10 cellular contexts compared by ENCODE assay signal in genomic region chr1:28244549-28245251, GRCh38. TPM values are rescaled to one million over a fixed set of nuclear protein-coding genes. Genes with fewer than 3 reads are reported as not detected.
DNase-seq lines count a peak whose midpoint lies in the region; ATAC-seq and TF ChIP-seq lines count a peak whose summit lies in the region.
"Had no signal": no experiment of that assay in that cellular context is flagged by ENCODE, and none has a peak within 500 bp of the region (broad histone marks: within the 10 kb centered on the region; RNA-seq: fewer than 3 reads in every experiment).

No MANE protein-coding gene starts in this region.

- H3K36me3 Mint-ChIP-seq in brain = no peaks in the 10 kb centered on the region
- H3K36me3 Mint-ChIP-seq in natural killer cell treated with Interleukin-12 subunit alpha and Interleukin-12 subunit beta and Interleukin-15 and Interleukin-18, amount 100 ng/mL, for 72 hours = no peaks in the 10 kb centered on the region
- H3K36me3 Mint-ChIP-seq in GM23338 (ENCODE audit: low read depth) = peaks cover 11% of the 10 kb centered on the region

- H2AFZ ChIP-seq in Karpas-422 (ENCODE audit: low read length) = no peak overlapping the region
- no peak overlapping the region for H2AFZ ChIP-seq in GM23338

- peaks cover 22% of the 10 kb centered on the region for H3K79me2 ChIP-seq in Karpas-422 (ENCODE audit: low read length)
- H3K79me2 ChIP-seq in GM23338 (replicated peaks; ENCODE audit: insufficient read depth) = no peaks in the 10 kb centered on the region

- H3K27ac Mint-ChIP-seq in brain (peak overlapping the region in 2 of 5 experiments; percentile 41 to 59), GM23338 (no peak overlapping the region)
- peak overlapping the region; percentile 64 to 86 for H3K27ac Mint-ChIP-seq in natural killer cell treated with Interleukin-12 subunit alpha and Interleukin-12 subunit beta and Interleukin-15 and Interleukin-18, amount 100 ng/mL, for 72 hours

- DNase-seq in GM12865 (ENCODE audit: low read depth) = peak; percentile 90
- peak; percentile 77 for DNase-seq in Karpas-422
- DNase-seq in natural killer cell treated with Interleukin-12 subunit alpha and Interleukin-12 subunit beta and Interleukin-15 and Interleukin-18, amount 100 ng/mL, for 72 hours (ENCODE audit: low spot score) = no peak
- no peak for DNase-seq in GM23338 (ENCODE audit: low spot score)
- DNase-seq in SHP77 (lab: John Stamatoyannopoulos, UW) = no peak
- DNase-seq in NCI-H748 treated with DMSO at 0.1 percent for 48 hours (lab: John Stamatoyannopoulos, UW) = no peak
- DNase-seq: NCI-H1092 treated with DMSO at 0.1 percent for 48 hours, occipital lobe had no signal

- H3K4me1 Mint-ChIP-seq in brain (peaks cover 46% of the 10 kb centered on the region), GM23338 (peaks cover 27% of the 10 kb centered on the region)
- peaks cover 45 to 49% of the 10 kb centered on the region in 2 donors for H3K4me1 Mint-ChIP-seq in natural killer cell treated with Interleukin-12 subunit alpha and Interleukin-12 subunit beta and Interleukin-15 and Interleukin-18, amount 100 ng/mL, for 72 hours (ENCODE audit: low read depth in 2 of 2)

- H3K9ac ChIP-seq in Karpas-422 (ENCODE audit: low read length) = peak overlapping the region; percentile 76

- H3K27ac ChIP-seq in Karpas-422 (ENCODE audit: low read length) (peak overlapping the region; percentile 88), GM23338 (ENCODE audit: low read depth) (no peak overlapping the region)

- peak overlapping the region; percentile 78 for H3K4me2 ChIP-seq in Karpas-422 (ENCODE audit: low read depth, low read length, poor library complexity, severe bottlenecking)
- H3K4me2 ChIP-seq in GM23338 = no peak overlapping the region

- H4K20me1 ChIP-seq in Karpas-422 (ENCODE audit: insufficient read depth, low read depth, low read length) (no peaks in the 10 kb centered on the region), GM23338 (replicated peaks; ENCODE audit: insufficient read depth) (0 out of 2 replicates have a peak, but pooled peaks cover 3% of the 10 kb centered on the region)

- no peak for ATAC-seq in natural killer cell treated with Interleukin-12 subunit alpha and Interleukin-12 subunit beta and Interleukin-15 and Interleukin-18, amount 100 ng/mL, for 72 hours
- ATAC-seq in GM19452 (IDR thresholded peaks at IDR 0.05; ENCODE audit: unreplicated experiment) = no peak
- ATAC-seq in GM23338 = no peak

- H3K4me3 Mint-ChIP-seq in brain = peak overlapping the region in 4 of 5 experiments; percentile 16 to 76 (median 66)
- peak overlapping the region; percentile 62 for H3K4me3 Mint-ChIP-seq in natural killer cell treated with Interleukin-12 subunit alpha and Interleukin-12 subunit beta and Interleukin-15 and Interleukin-18, amount 100 ng/mL, for 72 hours
- no peak overlapping the region for H3K4me3 Mint-ChIP-seq in GM23338

- no peaks in the 10 kb centered on the region for H3K27me3 ChIP-seq in Karpas-422 (ENCODE audit: low read length)
- H3K27me3 ChIP-seq in GM23338 (ENCODE audit: insufficient read depth) = no peaks in the 10 kb centered on the region

- TF ChIP-seq CTCF in GM12865 (IDR thresholded peaks at IDR 0.05; ENCODE audit: insufficient read depth, low read depth, low read length, missing control alignments) = no peak
- TF ChIP-seq CTCF in brain (conservative IDR thresholded peaks at IDR 0.05) = no peak
- no peak for TF ChIP-seq CTCF in GM23338 (conservative IDR thresholded peaks at IDR 0.05; ENCODE audit: low read depth in 2 of 2)

- H3K36me3 ChIP-seq in Karpas-422 (ENCODE audit: insufficient read depth, low read length) (peaks cover 5% of the 10 kb centered on the region; the same call in 1 of the 2 replicates), GM23338 (ENCODE audit: insufficient read depth) (no peaks in the 10 kb centered on the region)

- peaks cover 48% of the 10 kb centered on the region for H3K4me1 ChIP-seq in Karpas-422 (ENCODE audit: low read length)
- H3K4me1 ChIP-seq in GM23338 (ENCODE audit: insufficient read depth) = peaks cover 17% of the 10 kb centered on the region

- no peaks in the 10 kb centered on the region for H3K9me3 Mint-ChIP-seq in brain
- no peaks in the 10 kb centered on the region for H3K9me3 Mint-ChIP-seq in natural killer cell treated with Interleukin-12 subunit alpha and Interleukin-12 subunit beta and Interleukin-15 and Interleukin-18, amount 100 ng/mL, for 72 hours
- no peaks in the 10 kb centered on the region; the same call in 2 of the 3 replicates for H3K9me3 Mint-ChIP-seq in GM23338

- peak overlapping the region; percentile 85 for H3K4me3 ChIP-seq in GM12865 (ENCODE audit: low read depth, low read length)
- peak overlapping the region; percentile 56 for H3K4me3 ChIP-seq in Karpas-422 (ENCODE audit: low read length)
- no peak overlapping the region for H3K4me3 ChIP-seq in GM23338

- peaks cover 6% of the 10 kb centered on the region for H3K27me3 Mint-ChIP-seq in brain
- H3K27me3 Mint-ChIP-seq in natural killer cell treated with Interleukin-12 subunit alpha and Interleukin-12 subunit beta and Interleukin-15 and Interleukin-18, amount 100 ng/mL, for 72 hours = no peaks in the 10 kb centered on the region
- peaks cover 7% of the 10 kb centered on the region for H3K27me3 Mint-ChIP-seq in GM23338 (ENCODE audit: insufficient read depth, low read depth, poor library complexity)

- no peaks in the 10 kb centered on the region for H3K9me2 ChIP-seq in Karpas-422 (replicated peaks; ENCODE audit: insufficient read depth, low read length)
- H3K9me2 ChIP-seq in GM23338 (ENCODE audit: insufficient read depth) = no peaks in the 10 kb centered on the region

- H3F3A ChIP-seq in GM23338 (replicated peaks; ENCODE audit: low read depth) = no peaks in the 10 kb centered on the region; the same call in 1 of the 2 replicates

- no peaks in the 10 kb centered on the region for H3K9me3 ChIP-seq in Karpas-422 (ENCODE audit: low read length)

TF ChIP-seq in GM23338, 12 proteins besides CTCF, POLR2A, EP300 and RAD21 (continues in another document):
- TF ChIP-seq POLR2AphosphoS5 (IDR thresholded peaks at IDR 0.05; ENCODE audit: low read depth) = no peak
- no peak for TF ChIP-seq CREB1 (CRISPR knock-in tag; IDR thresholded peaks at IDR 0.05; ENCODE audit: low read depth)
- no peak for TF ChIP-seq EZH2 (IDR thresholded peaks at IDR 0.05; ENCODE audit: low read depth, unreplicated experiment)
- no peak for TF ChIP-seq EZH2phosphoT487 (IDR thresholded peaks at IDR 0.05; ENCODE audit: unreplicated experiment)
- no peak for TF ChIP-seq NANOG (IDR thresholded peaks at IDR 0.05; ENCODE audit: borderline replicate concordance)
- no peak for TF ChIP-seq ZNF331 (CRISPR knock-in tag; IDR thresholded peaks at IDR 0.05; ENCODE audit: low read depth)
- no peak for TF ChIP-seq JUNB (IDR thresholded peaks at IDR 0.05; ENCODE audit: unreplicated experiment)
- TF ChIP-seq ZNF114 (CRISPR knock-in tag; IDR thresholded peaks at IDR 0.05) = no peak
- no peak for TF ChIP-seq STAT1 (IDR thresholded peaks at IDR 0.05; ENCODE audit: unreplicated experiment)

RNA-seq across cellular contexts. Expression of gene ATP5IF1, which starts 8.8 kb away (rescaled TPM):
- 248 and 524 TPM in 2 replicates for total RNA-seq in Karpas-422 (2014; rRNA removed; shearing (Covaris generic); ENCODE audit: low replicate concordance)
- polyA plus RNA-seq in brain (ENCODE audit: insufficient read depth, low read depth, low replicate concordance) (273 TPM), GM23338 (2016; fragmentation: Nextera tagmentation; extraction: Ambion mirVana) (1,325 and 1,405 TPM in 2 replicates)
- total RNA-seq in natural killer cell treated with Interleukin-12 subunit alpha and Interleukin-12 subunit beta and Interleukin-15 and Interleukin-18, amount 100 ng/mL, for 72 hours = 100 to 1,000 TPM; 112 to 125 TPM
- total RNA-seq in GM23338 (2014; rRNA removed; shearing (Covaris generic)) = 230 and 282 TPM in 2 replicates

RNA-seq across cellular contexts. Expression of gene DNAJC8, which starts 11.9 kb away (rescaled TPM):
- total RNA-seq in Karpas-422 (2014; rRNA removed; shearing (Covaris generic); ENCODE audit: low replicate concordance) = 56.9 and 71.8 TPM in 2 replicates
- polyA plus RNA-seq in brain (ENCODE audit: insufficient read depth, low read depth, low replicate concordance) (119 TPM), GM23338 (2016; fragmentation: Nextera tagmentation; extraction: Ambion mirVana) (208 and 210 TPM in 2 replicates)
- total RNA-seq in natural killer cell treated with Interleukin-12 subunit alpha and Interleukin-12 subunit beta and Interleukin-15 and Interleukin-18, amount 100 ng/mL, for 72 hours = 100 to 1,000 TPM in 1 of 2 donors, 10 to 100 TPM in 1; 62.8 to 103 TPM
- 67.3 and 71.0 TPM in 2 replicates for total RNA-seq in GM23338 (2014; rRNA removed; shearing (Covaris generic))

RNA-seq across cellular contexts. Expression of gene SESN2, which starts 14.6 kb away (rescaled TPM):
- total RNA-seq in Karpas-422 (2014; rRNA removed; shearing (Covaris generic); ENCODE audit: low replicate concordance) = 35.1 and 46.0 TPM in 2 replicates
- polyA plus RNA-seq in brain (ENCODE audit: insufficient read depth, low read depth, low replicate concordance) (12.4 TPM), GM23338 (2016; fragmentation: Nextera tagmentation; extraction: Ambion mirVana) (20.8 and 22.8 TPM in 2 replicates)
- 10 to 100 TPM; 26.4 to 36.1 TPM for total RNA-seq in natural killer cell treated with Interleukin-12 subunit alpha and Interleukin-12 subunit beta and Interleukin-15 and Interleukin-18, amount 100 ng/mL, for 72 hours
- 43.6 and 52.1 TPM in 2 replicates for total RNA-seq in GM23338 (2014; rRNA removed; shearing (Covaris generic))

Comparison
In these comparisons a context has a peak if more than half of its experiments do, and no peak if none do; other contexts are left out.
1. DNase-seq: peak in GM12865 (single experiment) and Karpas-422 (single experiment); none in natural killer cell treated with Interleukin-12 subunit alpha and Interleukin-12 subunit beta and Interleukin-15 and Interleukin-18, amount 100 ng/mL, for 72 hours (single experiment), GM23338 (single experiment), SHP77 (0 of 2) and NCI-H748 treated with DMSO at 0.1 percent for 48 hours (single experiment).